17 cellular contexts compared by ENCODE assay signal in genomic region chr12:5650804-5651461, GRCh38.
"Had no signal": no experiment of that assay in that cellular context is flagged by ENCODE, and none has a peak within 500 bp of the region (broad histone marks: within the 10 kb centered on the region; RNA-seq: fewer than 3 reads in every experiment).

No MANE protein-coding gene starts in this region.

- H3K4me3 Mint-ChIP-seq: activated naive CD4-positive, alpha-beta T cell treated with anti-CD3 and anti-CD28 coated beads for 36 hours; activated T-helper 17 cell treated with anti-CD3 and anti-CD28 coated beads, Interleukin-2, amount 50 U/mL, for 72 hours had no signal

- H3K4me1 Mint-ChIP-seq: activated T-helper 17 cell treated with anti-CD3 and anti-CD28 coated beads, Interleukin-2, amount 50 U/mL, for 72 hours had no signal

- DNase-seq: activated CD4-positive, alpha-beta T cell treated with anti-CD3 and anti-CD28 coated beads for 4 hours; activated naive CD4-positive, alpha-beta T cell treated with anti-CD3 and anti-CD28 coated beads for 36 hours; colonic mucosa; foreskin keratinocyte; heart right ventricle; left ventricle myocardium superior; mesendoderm; psoas muscle; sigmoid colon; stimulated activated CD4-positive, alpha-beta T cell treated with anti-CD3 and anti-CD28 coated beads, Interleukin-12 subunit alpha, Interleukin-12 subunit beta, amount 100 ng/mL, for 4 hours; stimulated activated CD4-positive, alpha-beta T cell treated with anti-CD3 and anti-CD28 coated beads, Interleukin-2, amount 100 ng/mL, for 48 hours; stimulated activated naive CD4-positive, alpha-beta T cell treated with Interleukin-2 at 50 U/mL for 16 hours; T1000; upper lobe of left lung had no signal

- H3K9me3 Mint-ChIP-seq: activated naive CD4-positive, alpha-beta T cell treated with anti-CD3 and anti-CD28 coated beads for 36 hours; activated T-helper 17 cell treated with anti-CD3 and anti-CD28 coated beads, Interleukin-2, amount 50 U/mL, for 72 hours had no signal

- H3K27ac Mint-ChIP-seq: activated naive CD4-positive, alpha-beta T cell treated with anti-CD3 and anti-CD28 coated beads for 36 hours; activated T-helper 17 cell treated with anti-CD3 and anti-CD28 coated beads, Interleukin-2, amount 50 U/mL, for 72 hours had no signal

- H3K27ac ChIP-seq: cardiac muscle cell, colonic mucosa, foreskin keratinocyte, heart right ventricle, psoas muscle, sigmoid colon, suprapubic skin, upper lobe of left lung had no signal
